ENCODE assay signal across 1 cellular context in the genomic region with DNA sequence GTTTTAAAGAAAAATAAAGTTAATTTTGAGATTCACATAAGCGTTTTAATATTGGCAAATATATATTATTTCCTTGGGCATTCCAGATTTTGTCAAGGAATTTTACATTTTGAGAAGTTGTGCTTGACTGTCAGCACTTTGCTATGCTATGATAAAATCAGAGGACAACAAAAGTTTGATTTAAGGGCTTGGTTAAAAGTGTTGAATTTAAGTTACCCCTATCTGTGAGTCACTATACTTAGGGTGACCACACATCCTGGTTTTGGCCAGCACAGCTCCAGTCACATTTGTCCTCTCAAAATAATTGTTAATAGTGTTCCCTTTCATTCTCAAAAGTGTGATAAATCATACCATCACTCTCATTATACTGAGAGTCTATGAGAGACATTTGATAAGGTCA.
TF ChIP-seq lines count a peak whose summit lies in the region.

No MANE protein-coding gene starts in this region.

TF ChIP-seq in K562, 482 proteins besides CTCF, POLR2A, EP300 and RAD21 (continued from another document and continues in another):
- TF ChIP-seq, protein P1, sequence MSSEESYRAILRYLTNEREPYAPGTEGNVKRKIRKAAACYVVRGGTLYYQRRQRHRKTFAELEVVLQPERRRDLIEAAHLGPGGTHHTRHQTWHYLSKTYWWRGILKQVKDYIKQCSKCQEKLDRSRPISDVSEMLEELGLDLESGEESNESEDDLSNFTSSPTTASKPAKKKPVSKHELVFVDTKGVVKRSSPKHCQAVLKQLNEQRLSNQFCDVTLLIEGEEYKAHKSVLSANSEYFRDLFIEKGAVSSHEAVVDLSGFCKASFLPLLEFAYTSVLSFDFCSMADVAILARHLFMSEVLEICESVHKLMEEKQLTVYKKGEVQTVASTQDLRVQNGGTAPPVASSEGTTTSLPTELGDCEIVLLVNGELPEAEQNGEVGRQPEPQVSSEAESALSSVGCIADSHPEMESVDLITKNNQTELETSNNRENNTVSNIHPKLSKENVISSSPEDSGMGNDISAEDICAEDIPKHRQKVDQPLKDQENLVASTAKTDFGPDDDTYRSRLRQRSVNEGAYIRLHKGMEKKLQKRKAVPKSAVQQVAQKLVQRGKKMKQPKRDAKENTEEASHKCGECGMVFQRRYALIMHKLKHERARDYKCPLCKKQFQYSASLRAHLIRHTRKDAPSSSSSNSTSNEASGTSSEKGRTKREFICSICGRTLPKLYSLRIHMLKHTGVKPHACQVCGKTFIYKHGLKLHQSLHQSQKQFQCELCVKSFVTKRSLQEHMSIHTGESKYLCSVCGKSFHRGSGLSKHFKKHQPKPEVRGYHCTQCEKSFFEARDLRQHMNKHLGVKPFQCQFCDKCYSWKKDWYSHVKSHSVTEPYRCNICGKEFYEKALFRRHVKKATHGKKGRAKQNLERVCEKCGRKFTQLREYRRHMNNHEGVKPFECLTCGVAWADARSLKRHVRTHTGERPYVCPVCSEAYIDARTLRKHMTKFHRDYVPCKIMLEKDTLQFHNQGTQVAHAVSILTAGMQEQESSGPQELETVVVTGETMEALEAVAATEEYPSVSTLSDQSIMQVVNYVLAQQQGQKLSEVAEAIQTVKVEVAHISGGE (CRISPR knock-in tag; IDR thresholded peaks at IDR 0.05), result no peak
- no peak for TF ChIP-seq EZH2 (IDR thresholded peaks at IDR 0.05; ENCODE audit: borderline replicate concordance, low read depth, low read length)
- no peak for TF ChIP-seq POLR2H (tag; IDR thresholded peaks at IDR 0.05; ENCODE audit: low read depth)
- TF ChIP-seq, protein P2, sequence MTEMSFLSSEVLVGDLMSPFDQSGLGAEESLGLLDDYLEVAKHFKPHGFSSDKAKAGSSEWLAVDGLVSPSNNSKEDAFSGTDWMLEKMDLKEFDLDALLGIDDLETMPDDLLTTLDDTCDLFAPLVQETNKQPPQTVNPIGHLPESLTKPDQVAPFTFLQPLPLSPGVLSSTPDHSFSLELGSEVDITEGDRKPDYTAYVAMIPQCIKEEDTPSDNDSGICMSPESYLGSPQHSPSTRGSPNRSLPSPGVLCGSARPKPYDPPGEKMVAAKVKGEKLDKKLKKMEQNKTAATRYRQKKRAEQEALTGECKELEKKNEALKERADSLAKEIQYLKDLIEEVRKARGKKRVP (CRISPR knock-in tag; IDR thresholded peaks at IDR 0.05), result no peak
- TF ChIP-seq FOSL1 (tag; conservative IDR thresholded peaks at IDR 0.05), result peak; percentile 82
- TF ChIP-seq, protein P3, sequence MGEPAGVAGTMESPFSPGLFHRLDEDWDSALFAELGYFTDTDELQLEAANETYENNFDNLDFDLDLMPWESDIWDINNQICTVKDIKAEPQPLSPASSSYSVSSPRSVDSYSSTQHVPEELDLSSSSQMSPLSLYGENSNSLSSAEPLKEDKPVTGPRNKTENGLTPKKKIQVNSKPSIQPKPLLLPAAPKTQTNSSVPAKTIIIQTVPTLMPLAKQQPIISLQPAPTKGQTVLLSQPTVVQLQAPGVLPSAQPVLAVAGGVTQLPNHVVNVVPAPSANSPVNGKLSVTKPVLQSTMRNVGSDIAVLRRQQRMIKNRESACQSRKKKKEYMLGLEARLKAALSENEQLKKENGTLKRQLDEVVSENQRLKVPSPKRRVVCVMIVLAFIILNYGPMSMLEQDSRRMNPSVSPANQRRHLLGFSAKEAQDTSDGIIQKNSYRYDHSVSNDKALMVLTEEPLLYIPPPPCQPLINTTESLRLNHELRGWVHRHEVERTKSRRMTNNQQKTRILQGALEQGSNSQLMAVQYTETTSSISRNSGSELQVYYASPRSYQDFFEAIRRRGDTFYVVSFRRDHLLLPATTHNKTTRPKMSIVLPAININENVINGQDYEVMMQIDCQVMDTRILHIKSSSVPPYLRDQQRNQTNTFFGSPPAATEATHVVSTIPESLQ (CRISPR knock-in tag; IDR thresholded peaks at IDR 0.05), result no peak
- TF ChIP-seq SREBF1 (IDR thresholded peaks at IDR 0.05; ENCODE audit: borderline replicate concordance, low read depth, low read length), result no peak
- no peak for TF ChIP-seq ZNF589 (CRISPR knock-in tag; IDR thresholded peaks at IDR 0.05; ENCODE audit: low read depth)
- TF ChIP-seq, protein P4, sequence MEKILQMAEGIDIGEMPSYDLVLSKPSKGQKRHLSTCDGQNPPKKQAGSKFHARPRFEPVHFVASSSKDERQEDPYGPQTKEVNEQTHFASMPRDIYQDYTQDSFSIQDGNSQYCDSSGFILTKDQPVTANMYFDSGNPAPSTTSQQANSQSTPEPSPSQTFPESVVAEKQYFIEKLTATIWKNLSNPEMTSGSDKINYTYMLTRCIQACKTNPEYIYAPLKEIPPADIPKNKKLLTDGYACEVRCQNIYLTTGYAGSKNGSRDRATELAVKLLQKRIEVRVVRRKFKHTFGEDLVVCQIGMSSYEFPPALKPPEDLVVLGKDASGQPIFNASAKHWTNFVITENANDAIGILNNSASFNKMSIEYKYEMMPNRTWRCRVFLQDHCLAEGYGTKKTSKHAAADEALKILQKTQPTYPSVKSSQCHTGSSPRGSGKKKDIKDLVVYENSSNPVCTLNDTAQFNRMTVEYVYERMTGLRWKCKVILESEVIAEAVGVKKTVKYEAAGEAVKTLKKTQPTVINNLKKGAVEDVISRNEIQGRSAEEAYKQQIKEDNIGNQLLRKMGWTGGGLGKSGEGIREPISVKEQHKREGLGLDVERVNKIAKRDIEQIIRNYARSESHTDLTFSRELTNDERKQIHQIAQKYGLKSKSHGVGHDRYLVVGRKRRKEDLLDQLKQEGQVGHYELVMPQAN (IDR thresholded peaks at IDR 0.05; ENCODE audit: borderline replicate concordance), result no peak
- TF ChIP-seq FOXK2 (conservative IDR thresholded peaks at IDR 0.05 in 1 of 2, IDR thresholded peaks at IDR 0.05 in 1 of 2; ENCODE audit: low read depth in 2 of 2), result no peak
- no peak for TF ChIP-seq SP2 (IDR thresholded peaks at IDR 0.05; ENCODE audit: extremely low read depth, low read depth, low read length, poor library complexity, severe bottlenecking)
- TF ChIP-seq PTBP1 (IDR thresholded peaks at IDR 0.05; ENCODE audit: low read depth, low read length), result no peak
- TF ChIP-seq LEF1 (IDR thresholded peaks at IDR 0.05), result no peak
- TF ChIP-seq ARNT (IDR thresholded peaks at IDR 0.05), result no peak
- peak; percentile 22; the same call in 1 of the 2 replicates for TF ChIP-seq SMARCE1 (IDR thresholded peaks at IDR 0.05)
- TF ChIP-seq, protein P5, sequence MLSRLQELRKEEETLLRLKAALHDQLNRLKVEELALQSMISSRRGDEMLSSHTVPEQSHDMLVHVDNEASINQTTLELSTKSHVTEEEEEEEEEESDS (CRISPR knock-in tag; IDR thresholded peaks at IDR 0.05), result no peak
- TF ChIP-seq, protein P6, sequence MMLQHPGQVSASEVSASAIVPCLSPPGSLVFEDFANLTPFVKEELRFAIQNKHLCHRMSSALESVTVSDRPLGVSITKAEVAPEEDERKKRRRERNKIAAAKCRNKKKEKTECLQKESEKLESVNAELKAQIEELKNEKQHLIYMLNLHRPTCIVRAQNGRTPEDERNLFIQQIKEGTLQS (IDR thresholded peaks at IDR 0.05), result peak; percentile 28; the same call in 1 of the 2 replicates
- TF ChIP-seq, protein P6 (CRISPR knock-in tag; conservative IDR thresholded peaks at IDR 0.05), result no peak
- TF ChIP-seq HDGF (IDR thresholded peaks at IDR 0.05), result no peak
- TF ChIP-seq MEIS2 (IDR thresholded peaks at IDR 0.05; ENCODE audit: partially characterized antibody), result peak; percentile 71
- TF ChIP-seq, protein P7, sequence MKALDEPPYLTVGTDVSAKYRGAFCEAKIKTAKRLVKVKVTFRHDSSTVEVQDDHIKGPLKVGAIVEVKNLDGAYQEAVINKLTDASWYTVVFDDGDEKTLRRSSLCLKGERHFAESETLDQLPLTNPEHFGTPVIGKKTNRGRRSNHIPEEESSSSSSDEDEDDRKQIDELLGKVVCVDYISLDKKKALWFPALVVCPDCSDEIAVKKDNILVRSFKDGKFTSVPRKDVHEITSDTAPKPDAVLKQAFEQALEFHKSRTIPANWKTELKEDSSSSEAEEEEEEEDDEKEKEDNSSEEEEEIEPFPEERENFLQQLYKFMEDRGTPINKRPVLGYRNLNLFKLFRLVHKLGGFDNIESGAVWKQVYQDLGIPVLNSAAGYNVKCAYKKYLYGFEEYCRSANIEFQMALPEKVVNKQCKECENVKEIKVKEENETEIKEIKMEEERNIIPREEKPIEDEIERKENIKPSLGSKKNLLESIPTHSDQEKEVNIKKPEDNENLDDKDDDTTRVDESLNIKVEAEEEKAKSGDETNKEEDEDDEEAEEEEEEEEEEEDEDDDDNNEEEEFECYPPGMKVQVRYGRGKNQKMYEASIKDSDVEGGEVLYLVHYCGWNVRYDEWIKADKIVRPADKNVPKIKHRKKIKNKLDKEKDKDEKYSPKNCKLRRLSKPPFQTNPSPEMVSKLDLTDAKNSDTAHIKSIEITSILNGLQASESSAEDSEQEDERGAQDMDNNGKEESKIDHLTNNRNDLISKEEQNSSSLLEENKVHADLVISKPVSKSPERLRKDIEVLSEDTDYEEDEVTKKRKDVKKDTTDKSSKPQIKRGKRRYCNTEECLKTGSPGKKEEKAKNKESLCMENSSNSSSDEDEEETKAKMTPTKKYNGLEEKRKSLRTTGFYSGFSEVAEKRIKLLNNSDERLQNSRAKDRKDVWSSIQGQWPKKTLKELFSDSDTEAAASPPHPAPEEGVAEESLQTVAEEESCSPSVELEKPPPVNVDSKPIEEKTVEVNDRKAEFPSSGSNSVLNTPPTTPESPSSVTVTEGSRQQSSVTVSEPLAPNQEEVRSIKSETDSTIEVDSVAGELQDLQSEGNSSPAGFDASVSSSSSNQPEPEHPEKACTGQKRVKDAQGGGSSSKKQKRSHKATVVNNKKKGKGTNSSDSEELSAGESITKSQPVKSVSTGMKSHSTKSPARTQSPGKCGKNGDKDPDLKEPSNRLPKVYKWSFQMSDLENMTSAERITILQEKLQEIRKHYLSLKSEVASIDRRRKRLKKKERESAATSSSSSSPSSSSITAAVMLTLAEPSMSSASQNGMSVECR (CRISPR knock-in tag; IDR thresholded peaks at IDR 0.05), result no peak
- no peak for TF ChIP-seq IRF2 (CRISPR knock-in tag; IDR thresholded peaks at IDR 0.05)
- TF ChIP-seq, protein P8, sequence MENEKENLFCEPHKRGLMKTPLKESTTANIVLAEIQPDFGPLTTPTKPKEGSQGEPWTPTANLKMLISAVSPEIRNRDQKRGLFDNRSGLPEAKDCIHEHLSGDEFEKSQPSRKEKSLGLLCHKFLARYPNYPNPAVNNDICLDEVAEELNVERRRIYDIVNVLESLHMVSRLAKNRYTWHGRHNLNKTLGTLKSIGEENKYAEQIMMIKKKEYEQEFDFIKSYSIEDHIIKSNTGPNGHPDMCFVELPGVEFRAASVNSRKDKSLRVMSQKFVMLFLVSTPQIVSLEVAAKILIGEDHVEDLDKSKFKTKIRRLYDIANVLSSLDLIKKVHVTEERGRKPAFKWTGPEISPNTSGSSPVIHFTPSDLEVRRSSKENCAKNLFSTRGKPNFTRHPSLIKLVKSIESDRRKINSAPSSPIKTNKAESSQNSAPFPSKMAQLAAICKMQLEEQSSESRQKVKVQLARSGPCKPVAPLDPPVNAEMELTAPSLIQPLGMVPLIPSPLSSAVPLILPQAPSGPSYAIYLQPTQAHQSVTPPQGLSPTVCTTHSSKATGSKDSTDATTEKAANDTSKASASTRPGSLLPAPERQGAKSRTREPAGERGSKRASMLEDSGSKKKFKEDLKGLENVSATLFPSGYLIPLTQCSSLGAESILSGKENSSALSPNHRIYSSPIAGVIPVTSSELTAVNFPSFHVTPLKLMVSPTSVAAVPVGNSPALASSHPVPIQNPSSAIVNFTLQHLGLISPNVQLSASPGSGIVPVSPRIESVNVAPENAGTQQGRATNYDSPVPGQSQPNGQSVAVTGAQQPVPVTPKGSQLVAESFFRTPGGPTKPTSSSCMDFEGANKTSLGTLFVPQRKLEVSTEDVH (IDR thresholded peaks at IDR 0.05; ENCODE audit: low read depth, partially characterized antibody), result no peak
- no peak for TF ChIP-seq KLF13 (tag; IDR thresholded peaks at IDR 0.05; ENCODE audit: borderline replicate concordance, low read depth)
- no peak for TF ChIP-seq ZNF133 (CRISPR knock-in tag; IDR thresholded peaks at IDR 0.05)
- TF ChIP-seq ARID2 (IDR thresholded peaks at IDR 0.05), result no peak
- TF ChIP-seq RBM39 (optimal IDR thresholded peaks at IDR 0.05; ENCODE audit: low read depth, low read length), result no peak
- no peak for TF ChIP-seq ZNF224 (CRISPR knock-in tag; IDR thresholded peaks at IDR 0.05)
- peak; percentile 46; the same call in 1 of the 2 replicates for TF ChIP-seq JUND (IDR thresholded peaks at IDR 0.05; ENCODE audit: borderline replicate concordance, low read depth, low read length)
- peak; percentile 13; the same call in 1 of the 3 replicates for TF ChIP-seq JUND (tag; IDR thresholded peaks at IDR 0.05; ENCODE audit: borderline replicate concordance, low read depth, low read length)
- TF ChIP-seq, protein P9, sequence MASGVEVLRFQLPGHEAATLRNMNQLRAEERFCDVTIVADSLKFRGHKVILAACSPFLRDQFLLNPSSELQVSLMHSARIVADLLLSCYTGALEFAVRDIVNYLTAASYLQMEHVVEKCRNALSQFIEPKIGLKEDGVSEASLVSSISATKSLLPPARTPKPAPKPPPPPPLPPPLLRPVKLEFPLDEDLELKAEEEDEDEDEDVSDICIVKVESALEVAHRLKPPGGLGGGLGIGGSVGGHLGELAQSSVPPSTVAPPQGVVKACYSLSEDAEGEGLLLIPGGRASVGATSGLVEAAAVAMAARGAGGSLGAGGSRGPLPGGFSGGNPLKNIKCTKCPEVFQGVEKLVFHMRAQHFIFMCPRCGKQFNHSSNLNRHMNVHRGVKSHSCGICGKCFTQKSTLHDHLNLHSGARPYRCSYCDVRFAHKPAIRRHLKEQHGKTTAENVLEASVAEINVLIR (CRISPR knock-in tag; IDR thresholded peaks at IDR 0.05), result no peak
- no peak for TF ChIP-seq TBP (optimal IDR thresholded peaks at IDR 0.05; ENCODE audit: low read depth, low read length)
- no peak for TF ChIP-seq ATF7 (IDR thresholded peaks at IDR 0.05)
- no peak for TF ChIP-seq FOXA3 (CRISPR knock-in tag; conservative IDR thresholded peaks at IDR 0.05 in 1 of 2, IDR thresholded peaks at IDR 0.05 in 1 of 2)
- TF ChIP-seq, protein P10, sequence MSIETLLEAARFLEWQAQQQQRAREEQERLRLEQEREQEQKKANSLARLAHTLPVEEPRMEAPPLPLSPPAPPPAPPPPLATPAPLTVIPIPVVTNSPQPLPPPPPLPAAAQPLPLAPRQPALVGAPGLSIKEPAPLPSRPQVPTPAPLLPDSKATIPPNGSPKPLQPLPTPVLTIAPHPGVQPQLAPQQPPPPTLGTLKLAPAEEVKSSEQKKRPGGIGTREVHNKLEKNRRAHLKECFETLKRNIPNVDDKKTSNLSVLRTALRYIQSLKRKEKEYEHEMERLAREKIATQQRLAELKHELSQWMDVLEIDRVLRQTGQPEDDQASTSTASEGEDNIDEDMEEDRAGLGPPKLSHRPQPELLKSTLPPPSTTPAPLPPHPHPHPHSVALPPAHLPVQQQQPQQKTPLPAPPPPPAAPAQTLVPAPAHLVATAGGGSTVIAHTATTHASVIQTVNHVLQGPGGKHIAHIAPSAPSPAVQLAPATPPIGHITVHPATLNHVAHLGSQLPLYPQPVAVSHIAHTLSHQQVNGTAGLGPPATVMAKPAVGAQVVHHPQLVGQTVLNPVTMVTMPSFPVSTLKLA (conservative IDR thresholded peaks at IDR 0.05), result no peak
- TF ChIP-seq ZNF79 (CRISPR knock-in tag; IDR thresholded peaks at IDR 0.05; ENCODE audit: low read depth), result no peak
